ENCODE assay signal across 11 cellular contexts in genomic region chr1:150829751-150830150, GRCh38. TPM values are rescaled to one million over a fixed set of nuclear protein-coding genes. Genes with fewer than 3 reads are reported as not detected.
A peak's percentile ranks its signal among the peaks of the same experiment; 100 is the strongest.
DNase-seq lines count a peak whose midpoint lies in the region; ATAC-seq and TF ChIP-seq lines count a peak whose summit lies in the region.
"Had no signal": no experiment of that assay in that cellular context is flagged by ENCODE, and none has a peak within 500 bp of the region (broad histone marks: within the 10 kb centered on the region; RNA-seq: fewer than 3 reads in every experiment).

No MANE protein-coding gene starts in this region.

- H3K4me1 ChIP-seq in Caco-2 = no peaks in the 10 kb centered on the region

- H3K9me3 ChIP-seq in Caco-2 (no peaks in the 10 kb centered on the region), T-helper 17 cell (ENCODE audit: control insufficient read depth, low read length, poor library complexity, severe bottlenecking) (no peaks in the 10 kb centered on the region)

- H3K4me3 Mint-ChIP-seq in Caco-2 (ENCODE audit: unreplicated experiment) (no peak overlapping the region), nephron progenitor cell (no peak overlapping the region), T-helper 17 cell (no peak overlapping the region)
- H3K4me3 Mint-ChIP-seq: natural killer cell had no signal

- H3K27ac Mint-ChIP-seq in Caco-2 (ENCODE audit: unreplicated experiment) = no peak overlapping the region
- H3K27ac Mint-ChIP-seq in nephron progenitor cell = no peak overlapping the region
- H3K27ac Mint-ChIP-seq in T-helper 17 cell = no peak overlapping the region
- H3K27ac Mint-ChIP-seq: natural killer cell had no signal

- no peak for DNase-seq in Caco-2
- DNase-seq in HuH-7 (ENCODE audit: low spot score) = peak; percentile 15
- DNase-seq in cardiac fibroblast (ENCODE audit: low read depth in 2 of 2) = no peak
- DNase-seq in nephron progenitor cell = no peak
- DNase-seq in T-helper 17 cell = no peak
- no peak for DNase-seq in inferior parietal cortex (ENCODE audit: extremely low spot score)
- DNase-seq in activated CD4-positive, CD25-positive, alpha-beta regulatory T cell treated with anti-CD3 and anti-CD28 coated beads, Interleukin-2, amount 50 U/mL, for 72 hours = no peak
- DNase-seq in NCI-H446 treated with DMSO at 0.1 percent for 48 hours (lab: John Stamatoyannopoulos, UW) = no peak
- DNase-seq: natural killer cell, NCI-H2081, OCI-M1 had no signal

- H3K27me3 ChIP-seq in Caco-2 (replicated peaks; ENCODE audit: control insufficient read depth, insufficient read depth, low read length) = no peaks in the 10 kb centered on the region

- peak; percentile 30 to 44 for TF ChIP-seq CTCF in Caco-2 (IDR thresholded peaks at IDR 0.05; ENCODE audit: insufficient read depth in 1 of 2, low read depth in 1 of 2, low read length in 1 of 2, severe bottlenecking in 1 of 2, unreplicated experiment in 1 of 2)
- peak; percentile 48 for TF ChIP-seq CTCF in cardiac fibroblast (IDR thresholded peaks at IDR 0.05; ENCODE audit: low read depth, low read length)
- peak; percentile 31 for TF ChIP-seq CTCF in nephron progenitor cell (IDR thresholded peaks at IDR 0.05)

- H3K4me1 Mint-ChIP-seq in Caco-2 (ENCODE audit: low read depth, unreplicated experiment) (no peaks in the 10 kb centered on the region), nephron progenitor cell (no peaks in the 10 kb centered on the region), T-helper 17 cell (peaks cover 5% of the 10 kb centered on the region)
- H3K4me1 Mint-ChIP-seq: natural killer cell had no signal

- CTCF ChIA-PET in Caco-2 (lab: Charles Lee) = no interaction called here

- no peak overlapping the region for H3K4me3 ChIP-seq in Caco-2 (ENCODE audit: low read depth, low read length)
- no peak overlapping the region for H3K4me3 ChIP-seq in cardiac fibroblast (replicated peaks in 1 of 2; ENCODE audit: low read depth in 2 of 2, low read length in 2 of 2)

- no peaks in the 10 kb centered on the region for H3K27me3 Mint-ChIP-seq in Caco-2 (ENCODE audit: insufficient read depth, unreplicated experiment)
- no peaks in the 10 kb centered on the region for H3K27me3 Mint-ChIP-seq in nephron progenitor cell (ENCODE audit: low read depth, poor library complexity)
- H3K27me3 Mint-ChIP-seq in T-helper 17 cell = no peaks in the 10 kb centered on the region

- H3K36me3 Mint-ChIP-seq in Caco-2 (ENCODE audit: insufficient read depth, unreplicated experiment) (peaks cover 74% of the 10 kb centered on the region), nephron progenitor cell (ENCODE audit: low read depth) (peaks cover 64% of the 10 kb centered on the region), T-helper 17 cell (ENCODE audit: low read depth) (peaks cover 10% of the 10 kb centered on the region)

- intact Hi-C loops in Caco-2 (cut with micrococcal nuclease; ENCODE audit: unreplicated experiment) = no loop called here

- BruUV-seq in Caco-2 (replicated peaks; lab: Mats Ljungman, UMichigan) = no TSS peak

- POLR2A ChIA-PET in Caco-2 (lab: Charles Lee) = no interaction called here

- no peak for ATAC-seq in T-helper 17 cell
- ATAC-seq: natural killer cell had no signal

- H3K36me3 ChIP-seq in Caco-2 (ENCODE audit: control insufficient read depth, insufficient read depth, low read length) = no peaks in the 10 kb centered on the region; the same call in 1 of the 2 replicates

- H3K9me3 Mint-ChIP-seq in Caco-2 (ENCODE audit: unreplicated experiment) (no peaks in the 10 kb centered on the region), nephron progenitor cell (no peaks in the 10 kb centered on the region)
- H3K9me3 Mint-ChIP-seq: natural killer cell had no signal

RNA-seq across cellular contexts. Expression of gene CTSK, which starts 21.7 kb away (rescaled TPM):
- total RNA-seq in Caco-2 (2022) (2.7 and 3.2 TPM in 2 replicates), T-helper 17 cell (10 to 100 TPM in 1 of 2 donors, 1 to 10 TPM in 1; 8.7 to 10.4 TPM)

RNA-seq across cellular contexts. Expression of gene ARNT, which starts 46.6 kb away (rescaled TPM):
- total RNA-seq in Caco-2 (2022) = 33.8 and 36.1 TPM in 2 replicates
- total RNA-seq in T-helper 17 cell = 10 to 100 TPM; 27.3 to 32.3 TPM

RNA-seq across cellular contexts. Expression of gene CTXND2, which starts 57.2 kb away (rescaled TPM):
- total RNA-seq in Caco-2 (2022) (not detected in 2 replicates), T-helper 17 cell (not detected)
- total RNA-seq: natural killer cell had no signal
